In the genomic region with DNA sequence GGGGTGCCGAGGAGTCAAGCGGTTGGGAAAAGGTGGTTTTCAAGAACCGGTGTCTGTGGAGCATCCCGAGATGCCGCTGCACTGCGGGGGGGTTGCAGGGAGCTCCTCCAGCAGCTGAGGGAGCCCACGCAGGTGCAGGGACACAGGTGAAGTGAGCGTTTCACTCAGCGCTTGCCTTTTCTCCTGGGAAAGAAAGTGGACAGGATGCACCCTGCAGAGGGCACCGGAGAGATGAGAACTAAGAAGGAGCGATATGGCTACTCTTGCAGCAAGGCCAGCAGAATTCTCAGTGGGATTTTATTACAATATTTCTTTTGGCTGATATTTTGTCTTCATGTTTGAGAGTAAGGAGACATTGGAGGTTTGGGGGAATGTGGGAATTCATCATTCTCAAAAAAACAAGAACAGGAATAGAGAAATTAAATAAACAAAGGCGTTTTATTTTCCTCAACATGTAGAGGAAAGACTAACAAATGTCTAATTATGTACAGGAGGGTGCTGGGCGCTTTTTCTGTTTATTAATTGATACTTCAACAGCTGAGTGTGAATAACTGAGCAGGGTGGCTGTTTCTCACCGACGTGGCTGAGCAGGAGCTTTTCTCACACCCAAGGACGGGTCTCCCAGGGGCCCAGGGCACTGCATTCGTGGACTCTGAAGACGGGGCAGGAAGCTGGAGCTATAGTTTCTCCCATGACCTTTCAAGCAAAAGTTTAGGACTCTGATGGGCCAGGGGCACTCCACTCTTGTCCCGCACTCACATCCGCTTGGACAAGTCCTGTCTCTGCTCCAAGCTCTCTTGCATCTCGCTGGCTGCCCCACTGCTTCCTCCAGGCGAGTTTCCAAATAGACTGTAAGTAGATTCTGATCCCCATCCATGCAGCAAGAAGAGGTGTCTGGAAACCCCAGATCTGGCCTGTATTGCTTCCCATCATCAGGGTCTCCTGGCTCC, we compare ENCODE assay signal across 11 cellular contexts.
DNase-seq lines count a peak whose midpoint lies in the region; ATAC-seq, FAIRE-seq and TF ChIP-seq lines count a peak whose summit lies in the region.
"Had no signal": no experiment of that assay in that cellular context is flagged by ENCODE, and none has a peak within 500 bp of the region (broad histone marks: within the 10 kb centered on the region; RNA-seq: fewer than 3 reads in every experiment).

No MANE protein-coding gene starts in this region.

- ATAC-seq in GM18511 (IDR thresholded peaks at IDR 0.05; ENCODE audit: unreplicated experiment), result no peak

- DNase-seq in DMS53 (lab: John Stamatoyannopoulos, UW) (peak; percentile 41), DMS53 treated with DMSO at 0.1 percent for 48 hours (lab: John Stamatoyannopoulos, UW; ENCODE audit: unreplicated experiment) (no peak), kidney (no peak), nephron progenitor cell (no peak), OCI-M1 (lab: John Stamatoyannopoulos, UW) (no peak)
- DNase-seq: 8988T had no signal

- TF ChIP-seq CTCF in brain (conservative IDR thresholded peaks at IDR 0.05) (peak; percentile 49 to 55), kidney (IDR thresholded peaks at IDR 0.05; ENCODE audit: borderline replicate concordance, extremely low read depth, insufficient read depth) (peak; percentile 20), nephron progenitor cell (IDR thresholded peaks at IDR 0.05) (no peak)

- no peaks in the 10 kb centered on the region for H3K36me3 ChIP-seq in kidney (ENCODE audit: control insufficient read depth in 1 of 2, insufficient read depth in 2 of 2, low read length in 2 of 2)
- H3K36me3 ChIP-seq in stomach smooth muscle (ENCODE audit: control insufficient read depth in 2 of 2, insufficient read depth in 2 of 2, low read length in 2 of 2), result peaks cover 14 to 18% of the 10 kb centered on the region in 2 donors

- FAIRE-seq in kidney (lab: Jason Lieb, UNC), result no peak

- H3K27me3 Mint-ChIP-seq in brain, result peaks cover 7% of the 10 kb centered on the region
- peaks cover 3% of the 10 kb centered on the region for H3K27me3 Mint-ChIP-seq in nephron progenitor cell (ENCODE audit: low read depth, poor library complexity)

- H3K4me3 ChIP-seq in kidney (ENCODE audit: low read length in 2 of 2) (no peak overlapping the region), stomach smooth muscle (ENCODE audit: low read length in 2 of 2) (no peak overlapping the region)

- peaks cover 0 to 11% (median 2%) of the 10 kb centered on the region in 5 experiments for H3K9me3 Mint-ChIP-seq in brain
- peaks cover 37% of the 10 kb centered on the region for H3K9me3 Mint-ChIP-seq in nephron progenitor cell

- H3K4me1 ChIP-seq in kidney (ENCODE audit: control insufficient read depth in 1 of 2, insufficient read depth in 1 of 2, low read depth in 1 of 2, low read length in 2 of 2), result no peaks in the 10 kb centered on the region
- peaks cover 22% of the 10 kb centered on the region for H3K4me1 ChIP-seq in stomach smooth muscle (ENCODE audit: control insufficient read depth, insufficient read depth, low read length)

- peaks cover 12% of the 10 kb centered on the region for H3K36me3 Mint-ChIP-seq in brain
- peaks cover 13% of the 10 kb centered on the region for H3K36me3 Mint-ChIP-seq in nephron progenitor cell (ENCODE audit: low read depth)

- H3K4me1 Mint-ChIP-seq in brain, result peaks cover 27% of the 10 kb centered on the region
- peaks cover 8% of the 10 kb centered on the region for H3K4me1 Mint-ChIP-seq in nephron progenitor cell

- H3K4me3 Mint-ChIP-seq in brain, result no peak overlapping the region
- no peak overlapping the region for H3K4me3 Mint-ChIP-seq in nephron progenitor cell
- H3K4me3 Mint-ChIP-seq: T-helper 1 cell treated with Interleukin-12 subunit alpha and Interleukin-12 subunit beta and Interleukin-4 antibody, amounts not matched to agents 30 μg/mL and 1 μg/mL, for 36 hours had no signal

- H3K9me3 ChIP-seq in kidney (ENCODE audit: control insufficient read depth in 1 of 2, low read length in 2 of 2) (no peaks in the 10 kb centered on the region), stomach smooth muscle (ENCODE audit: control insufficient read depth in 2 of 2, low read length in 2 of 2) (no peaks in the 10 kb centered on the region)

- H3K27ac Mint-ChIP-seq in brain, result peak overlapping the region in 3 of 5 experiments; percentile 5 to 26 (median 23)
- H3K27ac Mint-ChIP-seq in nephron progenitor cell, result no peak overlapping the region
- H3K27ac Mint-ChIP-seq: T-helper 1 cell treated with Interleukin-12 subunit alpha and Interleukin-12 subunit beta and Interleukin-4 antibody, amounts not matched to agents 30 μg/mL and 1 μg/mL, for 36 hours had no signal

- H3K27me3 ChIP-seq in stomach smooth muscle (ENCODE audit: control insufficient read depth in 1 of 2, insufficient read depth in 2 of 2, low read length in 2 of 2), result no peaks in the 10 kb centered on the region

- no peak overlapping the region for H3K9ac ChIP-seq in kidney (ENCODE audit: low read length in 2 of 2)
- no peak overlapping the region for H3K9ac ChIP-seq in stomach smooth muscle (ENCODE audit: low read length in 2 of 2)

- intact Hi-C loops in kidney (cut with DNase I), result no loop called here

- H3K27ac ChIP-seq in kidney (ENCODE audit: low read depth in 2 of 2, low read length in 2 of 2) (no peak overlapping the region), stomach smooth muscle (ENCODE audit: low read length) (peak overlapping the region; percentile 79)
- H3K27ac ChIP-seq: epithelial cell of prostate had no signal
